In the genomic region with DNA sequence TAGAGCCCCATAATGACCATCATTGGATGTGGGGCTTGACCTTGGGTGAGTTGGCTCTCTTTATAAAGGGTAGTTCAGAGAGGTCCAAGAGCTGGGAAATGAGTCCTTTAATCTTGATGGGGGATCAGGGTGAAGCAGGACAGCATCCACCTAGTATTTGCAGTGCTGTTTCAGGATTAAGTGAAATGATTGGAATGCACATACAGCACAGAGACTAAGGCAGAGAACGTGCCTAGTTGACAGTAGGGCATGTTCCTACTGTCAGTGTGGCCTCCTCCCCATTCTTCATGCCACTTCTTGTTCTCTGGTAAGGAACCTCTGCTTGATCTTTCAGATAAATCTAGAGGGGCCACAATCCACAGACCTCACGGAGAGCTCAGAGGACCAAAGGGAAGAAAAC, we compare ENCODE assay signal across 16 cellular contexts.
"Had no signal": no experiment of that assay in that cellular context is flagged by ENCODE, and none has a peak within 500 bp of the region (broad histone marks: within the 10 kb centered on the region; RNA-seq: fewer than 3 reads in every experiment).

No MANE protein-coding gene starts in this region.

- H3K27ac Mint-ChIP-seq: activated CD4-positive, alpha-beta T cell treated with anti-CD3 and anti-CD28 coated beads, Interleukin-2, amount 10 ng/mL, durations not matched to agents 24 days and 14 days; activated CD8-positive, alpha-beta T cell treated with anti-CD3 and anti-CD28 coated beads for 36 hours; activated naive CD4-positive, alpha-beta T cell treated with anti-CD3 and anti-CD28 coated beads for 36 hours; activated naive CD8-positive, alpha-beta T cell treated with anti-CD3 and anti-CD28 coated beads, Interleukin-2, amount 50 U/mL, for 24 hours; natural killer cell treated with Interleukin-12 subunit alpha and Interleukin-12 subunit beta and Interleukin-15 and Interleukin-18, amount 100 ng/mL, for 72 hours had no signal

- H2AFZ ChIP-seq: parathyroid adenoma had no signal

- H3K79me2 ChIP-seq: parathyroid adenoma had no signal

- H3K27ac ChIP-seq: neutrophil, parathyroid adenoma had no signal

- H3K27me3 ChIP-seq: neutrophil had no signal

- H3K36me3 Mint-ChIP-seq: natural killer cell treated with Interleukin-12 subunit alpha and Interleukin-12 subunit beta and Interleukin-15 and Interleukin-18, amount 100 ng/mL, for 72 hours had no signal

- H3K4me3 ChIP-seq: lung had no signal

- H3K9ac ChIP-seq: parathyroid adenoma had no signal

- ATAC-seq: activated CD8-positive, alpha-beta T cell treated with anti-CD3 and anti-CD28 coated beads for 36 hours; activated naive CD8-positive, alpha-beta T cell treated with anti-CD3 and anti-CD28 coated beads, Interleukin-2, amount 50 U/mL, for 24 hours; activated T-cell treated with anti-CD3 and anti-CD28 coated beads, Interleukin-2, amount 50 U/mL, for 4 hours; natural killer cell treated with Interleukin-12 subunit alpha and Interleukin-12 subunit beta and Interleukin-15 and Interleukin-18, amount 100 ng/mL, for 72 hours had no signal

- DNase-seq: activated CD4-positive, alpha-beta T cell treated with anti-CD3 and anti-CD28 coated beads, Interleukin-2, amount 10 ng/mL, durations not matched to agents 24 days and 14 days; activated CD8-positive, alpha-beta T cell treated with anti-CD3 and anti-CD28 coated beads for 36 hours; activated naive CD4-positive, alpha-beta T cell treated with anti-CD3 and anti-CD28 coated beads for 36 hours; activated naive CD8-positive, alpha-beta T cell treated with anti-CD3 and anti-CD28 coated beads, Interleukin-2, amount 50 U/mL, for 24 hours; activated T-cell treated with anti-CD3 and anti-CD28 coated beads, Interleukin-2, amount 50 U/mL, for 4 hours; aorta; cortex of kidney; stimulated activated CD8-positive, alpha-beta memory T cell treated with anti-CD3 and anti-CD28 coated beads, Interleukin-4, amount 100 ng/mL, for 48 hours; stimulated activated naive CD4-positive, alpha-beta T cell; T-helper 9 cell had no signal

- H3K9me3 ChIP-seq: neutrophil had no signal

- H3K4me3 Mint-ChIP-seq: activated CD4-positive, alpha-beta T cell treated with anti-CD3 and anti-CD28 coated beads, Interleukin-2, amount 10 ng/mL, durations not matched to agents 24 days and 14 days; activated CD8-positive, alpha-beta T cell treated with anti-CD3 and anti-CD28 coated beads for 36 hours; activated naive CD4-positive, alpha-beta T cell treated with anti-CD3 and anti-CD28 coated beads for 36 hours; activated naive CD8-positive, alpha-beta T cell treated with anti-CD3 and anti-CD28 coated beads, Interleukin-2, amount 50 U/mL, for 24 hours; activated T-cell treated with anti-CD3 and anti-CD28 coated beads, Interleukin-2, amount 50 U/mL, for 4 hours; natural killer cell treated with Interleukin-12 subunit alpha and Interleukin-12 subunit beta and Interleukin-15 and Interleukin-18, amount 100 ng/mL, for 72 hours had no signal

- H3K9me3 Mint-ChIP-seq: activated CD4-positive, alpha-beta T cell treated with anti-CD3 and anti-CD28 coated beads, Interleukin-2, amount 10 ng/mL, durations not matched to agents 24 days and 14 days; activated CD8-positive, alpha-beta T cell treated with anti-CD3 and anti-CD28 coated beads for 36 hours; activated naive CD4-positive, alpha-beta T cell treated with anti-CD3 and anti-CD28 coated beads for 36 hours; activated naive CD8-positive, alpha-beta T cell treated with anti-CD3 and anti-CD28 coated beads, Interleukin-2, amount 50 U/mL, for 24 hours; activated T-cell treated with anti-CD3 and anti-CD28 coated beads, Interleukin-2, amount 50 U/mL, for 4 hours; natural killer cell treated with Interleukin-12 subunit alpha and Interleukin-12 subunit beta and Interleukin-15 and Interleukin-18, amount 100 ng/mL, for 72 hours had no signal

- FAIRE-seq: endometrium, islet of Langerhans had no signal

- H3K4me1 ChIP-seq: parathyroid adenoma had no signal

- H3K27me3 Mint-ChIP-seq: activated CD8-positive, alpha-beta T cell treated with anti-CD3 and anti-CD28 coated beads for 36 hours; activated naive CD8-positive, alpha-beta T cell treated with anti-CD3 and anti-CD28 coated beads, Interleukin-2, amount 50 U/mL, for 24 hours had no signal

- H3K36me3 ChIP-seq: neutrophil had no signal
